8 cellular contexts compared by ENCODE assay signal in genomic region chrX:150569155-150569477, GRCh38. TPM values are rescaled to one million over a fixed set of nuclear protein-coding genes. Genes with fewer than 3 reads are reported as not detected.
DNase-seq lines count a peak whose midpoint lies in the region; ATAC-seq and TF ChIP-seq lines count a peak whose summit lies in the region.

No MANE protein-coding gene starts in this region.

- TF ChIP-seq CTCF in RWPE2 (IDR thresholded peaks at IDR 0.05; ENCODE audit: poor library complexity, severe bottlenecking): no peak
- TF ChIP-seq CTCF in breast epithelium (IDR thresholded peaks at IDR 0.05): no peak

- H3K27ac ChIP-seq in RWPE2 (ENCODE audit: poor library complexity, severe bottlenecking) (peak overlapping the region; percentile 49), breast epithelium (peak overlapping the region; percentile 82 to 94), subcutaneous abdominal adipose tissue (ENCODE audit: low read depth, low read length) (peak overlapping the region; percentile 37)

- peak; percentile 49 for DNase-seq in stimulated activated CD4-positive, alpha-beta T cell treated with anti-CD3 and anti-CD28 coated beads, Interleukin-15, amount 100 ng/mL, for 24 hours
- DNase-seq in stimulated activated CD4-positive, alpha-beta T cell treated with anti-CD3 and anti-CD28 coated beads, Interleukin-2, amount 100 ng/mL, for 48 hours: no peak
- DNase-seq in RWPE2 (ENCODE audit: low spot score) (no peak), breast epithelium (ENCODE audit: low spot score in 2 of 2) (no peak), left lobe of liver (ENCODE audit: low spot score) (no peak), dermis blood vessel endothelial cell (no peak)

- peak overlapping the region in 4 of 5 donors; percentile 38 to 79 (median 67) for H3K9ac ChIP-seq in subcutaneous abdominal adipose tissue (ENCODE audit: low read length in 5 of 5)

- H3K4me1 ChIP-seq in RWPE2 (ENCODE audit: insufficient read depth, poor library complexity, severe bottlenecking): peaks cover 31% of the 10 kb centered on the region
- no peaks in the 10 kb centered on the region for H3K4me1 ChIP-seq in breast epithelium
- H3K4me1 ChIP-seq in subcutaneous abdominal adipose tissue (ENCODE audit: control insufficient read depth in 5 of 5, insufficient read depth in 5 of 5, low read length in 5 of 5): peaks cover 0 to 26% (median 8%) of the 10 kb centered on the region in 5 donors

- H3K4me3 ChIP-seq in RWPE2 (ENCODE audit: severe bottlenecking) (peak overlapping the region; percentile 96), breast epithelium (peak overlapping the region; percentile 64 to 89 (median 68)), subcutaneous abdominal adipose tissue (ENCODE audit: low read depth in 1 of 5, low read length in 5 of 5) (peak overlapping the region; percentile 52 to 80 (median 73))

- H3K9me3 ChIP-seq in RWPE2 (ENCODE audit: severe bottlenecking): no peaks in the 10 kb centered on the region
- H3K9me3 ChIP-seq in breast epithelium: no peaks in the 10 kb centered on the region
- no peaks in the 10 kb centered on the region for H3K9me3 ChIP-seq in subcutaneous abdominal adipose tissue (ENCODE audit: control insufficient read depth in 5 of 5, low read length in 5 of 5)

- ATAC-seq in HG03045 (IDR thresholded peaks at IDR 0.05; ENCODE audit: unreplicated experiment): peak; percentile 28
- ATAC-seq in RWPE2 (ENCODE audit: low read depth): peak; percentile 13
- peak; percentile 1 for ATAC-seq in left lobe of liver

- H3K27me3 ChIP-seq in RWPE2 (ENCODE audit: insufficient read depth, poor library complexity, severe bottlenecking): no peaks in the 10 kb centered on the region
- peaks cover 0 to 7% of the 10 kb centered on the region in 2 donors for H3K27me3 ChIP-seq in breast epithelium
- peaks cover 0 to 7% (median 3%) of the 10 kb centered on the region in 5 donors for H3K27me3 ChIP-seq in subcutaneous abdominal adipose tissue (ENCODE audit: control insufficient read depth in 5 of 5, insufficient read depth in 4 of 5, low read length in 5 of 5)

- no peak for TF ChIP-seq POLR2A in breast epithelium (IDR thresholded peaks at IDR 0.05)

- no peaks in the 10 kb centered on the region for H3K36me3 ChIP-seq in RWPE2 (ENCODE audit: low read depth)
- no peaks in the 10 kb centered on the region for H3K36me3 ChIP-seq in breast epithelium
- no peaks in the 10 kb centered on the region for H3K36me3 ChIP-seq in subcutaneous abdominal adipose tissue (ENCODE audit: control insufficient read depth in 5 of 5, insufficient read depth in 5 of 5, low read length in 5 of 5)

- intact Hi-C loops in breast epithelium (cut with DNase I; ENCODE audit: low total_unique reads): no loop called here

RNA-seq across cellular contexts. Expression of gene MTM1, which starts 0.7 kb away (rescaled TPM):
- total RNA-seq in breast epithelium (10 to 100 TPM; 14.7 to 17.3 (median 14.7) TPM), left lobe of liver (17.2 TPM), dermis blood vessel endothelial cell (16.7 and 23.5 TPM in 2 replicates)

Comparison
In these comparisons a context has a peak if more than half of its experiments do, and no peak if none do; other contexts are left out.
1. H3K27ac ChIP-seq: peak in every context shown above with its lines; median percentile 88 in breast epithelium; 49 in RWPE2; 37 in subcutaneous abdominal adipose tissue.